ENCODE assay signal across 22 cellular contexts in genomic region chr6:131572686-131573415, GRCh38. TPM values are rescaled to one million over a fixed set of nuclear protein-coding genes. Genes with fewer than 3 reads are reported as not detected.
"Had no signal": no experiment of that assay in that cellular context is flagged by ENCODE, and none has a peak within 500 bp of the region (broad histone marks: within the 10 kb centered on the region; RNA-seq: fewer than 3 reads in every experiment).

Gene ARG1 (plus strand): TSS chr6:131573226. CDS start chr6:131573283, 57 bp downstream.

- H3K9me2 ChIP-seq: SK-N-SH had no signal

- H3K9me3 ChIP-seq: heart right ventricle, left lung, SK-N-SH, uterus had no signal

- DNase-seq: activated CD4-positive, alpha-beta T cell treated with anti-CD3 and anti-CD28 coated beads for 1 hour; activated CD4-positive, alpha-beta T cell treated with anti-CD3 and anti-CD28 coated beads, Interleukin-2, amount 50 U/mL, for 1 hour; activated CD8-positive, alpha-beta T cell treated with anti-CD3 and anti-CD28 coated beads, Interleukin-2, amount 10 ng/mL, durations not matched to agents 7 days and 5 days; activated gamma-delta T cell treated with Interleukin-2 at 50 U/mL for 16 hours; activated T-cell treated with anti-CD3 and anti-CD28 coated beads, Interleukin-2, amount 50 U/mL, for 1 hour; aorta; central memory CD4-positive, alpha-beta T cell; dorsolateral prefrontal cortex; effector memory CD8-positive, alpha-beta T cell; heart right ventricle; left lung; mammary epithelial cell; SK-N-SH; stimulated activated CD4-positive, alpha-beta T cell treated with anti-CD3 and anti-CD28 coated beads, Interleukin-1b, Interleukin-23, amount 100 ng/mL, for 48 hours; trophoblast cell; uterus; WERI-Rb-1 had no signal

- H3K27me3 ChIP-seq: dorsolateral prefrontal cortex, heart right ventricle, left lung, uterus had no signal

- H3K4me1 ChIP-seq: heart right ventricle, left lung, uterus had no signal

- H3K9ac ChIP-seq: SK-N-SH had no signal

- H3K4me2 ChIP-seq: SK-N-SH had no signal

- H3K27ac ChIP-seq: dorsolateral prefrontal cortex, heart right ventricle, uterus, WERI-Rb-1 had no signal

- H3K4me3 ChIP-seq: dorsolateral prefrontal cortex, heart right ventricle, left lung, uterus had no signal

- H3K36me3 ChIP-seq: uterus, WERI-Rb-1 had no signal

RNA-seq across cellular contexts. Expression of gene ARG1, which starts in this region (rescaled TPM):
- total RNA-seq: activated CD8-positive, alpha-beta T cell treated with anti-CD3 and anti-CD28 coated beads, Interleukin-2, amount 10 ng/mL, durations not matched to agents 7 days and 5 days; fibroblast of villous mesenchyme; kidney epithelial cell; mammary epithelial cell; progenitor cell of endocrine pancreas; T-helper 2 cell treated with Interferon-gamma antibody and Interleukin-4, amounts not matched to agents 100 ng/mL and 5 ng/mL, for 36 hours had no signal
- polyA plus RNA-seq: aorta, mammary epithelial cell, neural cell, SK-N-SH had no signal
